Comparison of ENCODE assay signal across 1 cellular context in genomic region chr7:148940702-148941597, GRCh38.
TF ChIP-seq lines count a peak whose summit lies in the region.

No MANE protein-coding gene starts in this region.

TF ChIP-seq in HepG2, 621 proteins besides CTCF, POLR2A, EP300 and RAD21 (continued from another document and continues in another):
- TF ChIP-seq CEBPZ (IDR thresholded peaks at IDR 0.05; ENCODE audit: low read length) (no peak), ZFP62 (CRISPR knock-in tag; IDR thresholded peaks at IDR 0.05) (no peak), CBFB (CRISPR knock-in tag; IDR thresholded peaks at IDR 0.05) (0 out of 2 replicates have a peak, but pooled peaks have one; percentile 28), ZNF773 (CRISPR knock-in tag; IDR thresholded peaks at IDR 0.05; ENCODE audit: borderline replicate concordance) (0 out of 2 replicates have a peak, but pooled peaks have one; percentile 58), ZNF367 (CRISPR knock-in tag; IDR thresholded peaks at IDR 0.05; ENCODE audit: borderline replicate concordance) (no peak), SP4 (CRISPR knock-in tag; IDR thresholded peaks at IDR 0.05) (no peak), GMEB2 (CRISPR knock-in tag; IDR thresholded peaks at IDR 0.05; ENCODE audit: low read depth) (no peak), ZSCAN25 (CRISPR knock-in tag; IDR thresholded peaks at IDR 0.05) (no peak), ARID5B (CRISPR knock-in tag; IDR thresholded peaks at IDR 0.05) (peak; percentile 29), ZNF549 (CRISPR knock-in tag; IDR thresholded peaks at IDR 0.05) (no peak), ZNF383 (CRISPR knock-in tag; IDR thresholded peaks at IDR 0.05; ENCODE audit: borderline replicate concordance) (no peak), ZNF263 (CRISPR knock-in tag; IDR thresholded peaks at IDR 0.05) (0 out of 2 replicates have a peak, but pooled peaks have one; percentile 52), ZC3H13 (CRISPR knock-in tag; IDR thresholded peaks at IDR 0.05) (no peak; the same call in 1 of the 2 replicates), REST (IDR thresholded peaks at IDR 0.05; ENCODE audit: borderline replicate concordance in 1 of 2, low read depth in 1 of 2, low read length in 2 of 2) (peak in 1 of 2 experiments; percentile 50; a peak in 1 of 4 replicates), ZFP36L2 (CRISPR knock-in tag; IDR thresholded peaks at IDR 0.05) (no peak), TCF12 (IDR thresholded peaks at IDR 0.05) (no peak), TCF12 (CRISPR knock-in tag; IDR thresholded peaks at IDR 0.05) (no peak), ZMYM3 (CRISPR knock-in tag; IDR thresholded peaks at IDR 0.05) (peak; percentile 22; the same call in 1 of the 2 replicates), ZNF280D (CRISPR knock-in tag; IDR thresholded peaks at IDR 0.05) (peak; percentile 60; the same call in 1 of the 2 replicates), MAFG (CRISPR knock-in tag; IDR thresholded peaks at IDR 0.05) (no peak), NCOR1 (IDR thresholded peaks at IDR 0.05; ENCODE audit: borderline replicate concordance, low read length) (no peak; the same call in 1 of the 2 replicates), ARID2 (CRISPR knock-in tag; IDR thresholded peaks at IDR 0.05; ENCODE audit: borderline replicate concordance) (peak; percentile 64; the same call in 1 of the 2 replicates), ZFYVE20 (CRISPR knock-in tag; IDR thresholded peaks at IDR 0.05; ENCODE audit: borderline replicate concordance, low read depth) (no peak), DPF2 (CRISPR knock-in tag; IDR thresholded peaks at IDR 0.05; ENCODE audit: borderline replicate concordance, low read depth) (no peak), NFYB (CRISPR knock-in tag; IDR thresholded peaks at IDR 0.05) (no peak), GFI1 (CRISPR knock-in tag; IDR thresholded peaks at IDR 0.05; ENCODE audit: borderline replicate concordance) (peak; percentile 43), DBP (CRISPR knock-in tag; IDR thresholded peaks at IDR 0.05; ENCODE audit: not compliant biosample characterization) (no peak), ZNF121 (CRISPR knock-in tag; IDR thresholded peaks at IDR 0.05) (no peak; the same call in 1 of the 2 replicates), ZNF768 (CRISPR knock-in tag; IDR thresholded peaks at IDR 0.05) (peak; percentile 74; the same call in 1 of the 2 replicates), TOPORS (CRISPR knock-in tag; IDR thresholded peaks at IDR 0.05) (peak; percentile 85), MEIS1 (CRISPR knock-in tag; IDR thresholded peaks at IDR 0.05; ENCODE audit: borderline replicate concordance) (no peak), KAT2B (IDR thresholded peaks at IDR 0.05; ENCODE audit: borderline replicate concordance, low read depth, low read length) (no peak), NFATC3 (CRISPR knock-in tag; IDR thresholded peaks at IDR 0.05) (no peak), PHB2 (IDR thresholded peaks at IDR 0.05; ENCODE audit: partially characterized antibody) (no peak), RFXANK (CRISPR knock-in tag; IDR thresholded peaks at IDR 0.05) (no peak), ZNF331 (CRISPR knock-in tag; IDR thresholded peaks at IDR 0.05) (no peak; the same call in 1 of the 2 replicates), REL (CRISPR knock-in tag; conservative IDR thresholded peaks at IDR 0.05) (no peak), RNF219 (CRISPR knock-in tag; IDR thresholded peaks at IDR 0.05) (no peak)
- TF ChIP-seq, protein P1, sequence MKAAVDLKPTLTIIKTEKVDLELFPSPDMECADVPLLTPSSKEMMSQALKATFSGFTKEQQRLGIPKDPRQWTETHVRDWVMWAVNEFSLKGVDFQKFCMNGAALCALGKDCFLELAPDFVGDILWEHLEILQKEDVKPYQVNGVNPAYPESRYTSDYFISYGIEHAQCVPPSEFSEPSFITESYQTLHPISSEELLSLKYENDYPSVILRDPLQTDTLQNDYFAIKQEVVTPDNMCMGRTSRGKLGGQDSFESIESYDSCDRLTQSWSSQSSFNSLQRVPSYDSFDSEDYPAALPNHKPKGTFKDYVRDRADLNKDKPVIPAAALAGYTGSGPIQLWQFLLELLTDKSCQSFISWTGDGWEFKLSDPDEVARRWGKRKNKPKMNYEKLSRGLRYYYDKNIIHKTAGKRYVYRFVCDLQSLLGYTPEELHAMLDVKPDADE (CRISPR knock-in tag; IDR thresholded peaks at IDR 0.05): no peak
- TF ChIP-seq, protein P2, sequence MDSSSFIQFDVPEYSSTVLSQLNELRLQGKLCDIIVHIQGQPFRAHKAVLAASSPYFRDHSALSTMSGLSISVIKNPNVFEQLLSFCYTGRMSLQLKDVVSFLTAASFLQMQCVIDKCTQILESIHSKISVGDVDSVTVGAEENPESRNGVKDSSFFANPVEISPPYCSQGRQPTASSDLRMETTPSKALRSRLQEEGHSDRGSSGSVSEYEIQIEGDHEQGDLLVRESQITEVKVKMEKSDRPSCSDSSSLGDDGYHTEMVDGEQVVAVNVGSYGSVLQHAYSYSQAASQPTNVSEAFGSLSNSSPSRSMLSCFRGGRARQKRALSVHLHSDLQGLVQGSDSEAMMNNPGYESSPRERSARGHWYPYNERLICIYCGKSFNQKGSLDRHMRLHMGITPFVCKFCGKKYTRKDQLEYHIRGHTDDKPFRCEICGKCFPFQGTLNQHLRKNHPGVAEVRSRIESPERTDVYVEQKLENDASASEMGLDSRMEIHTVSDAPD (CRISPR knock-in tag; IDR thresholded peaks at IDR 0.05): 0 out of 2 replicates have a peak, but pooled peaks have one; percentile 60
